ENCODE assay signal across 25 cellular contexts in the genomic region with DNA sequence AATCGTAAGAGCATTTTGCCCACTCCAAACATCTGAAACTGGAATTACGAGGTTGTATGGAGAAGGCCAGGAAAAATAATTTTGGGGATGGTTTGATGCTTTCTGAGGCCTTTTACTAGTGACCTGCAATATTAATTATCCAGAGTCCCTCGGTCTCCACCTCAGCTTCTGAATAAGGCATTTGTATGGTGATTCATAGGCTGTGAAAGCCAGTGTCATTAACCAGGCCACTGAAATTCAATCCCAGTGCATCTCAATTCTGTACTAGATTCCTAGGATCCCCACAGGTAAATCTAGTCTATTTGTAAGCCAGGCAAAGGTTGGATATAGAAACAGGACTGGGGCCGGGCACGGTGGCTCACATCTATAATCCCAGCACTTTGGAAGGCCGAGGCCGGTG.
"Had no signal": no experiment of that assay in that cellular context is flagged by ENCODE, and none has a peak within 500 bp of the region (broad histone marks: within the 10 kb centered on the region; RNA-seq: fewer than 3 reads in every experiment).

No MANE protein-coding gene starts in this region.

- H3K36me3 Mint-ChIP-seq: mesothelial cell of epicardium; naive B cell; natural killer cell treated with Interleukin-12 subunit alpha and Interleukin-12 subunit beta and Interleukin-15 and Interleukin-18, amount 100 ng/mL, for 72 hours; stimulated activated naive B cell treated with anti-CD40 and anti-IgM and Interleukin-4, amounts not matched to agents 10 μg/mL and 1 μg/mL and 100 μg/mL, for 72 hours had no signal

- H3K27ac Mint-ChIP-seq: effector memory CD8-positive, alpha-beta T cell; mesothelial cell of epicardium; stimulated activated naive CD8-positive, alpha-beta T cell treated with anti-CD3 and anti-CD28 coated beads, Interleukin-15, Interleukin-2, amounts not matched to agents 100 ng/mL and 50 ng/mL, for 24 hours had no signal

- H3K4me3 ChIP-seq: esophagus squamous epithelium, mucosa of descending colon, pancreas, right lobe of liver, thoracic aorta, tibial nerve, upper lobe of left lung had no signal

- H3K27me3 Mint-ChIP-seq: effector memory CD8-positive, alpha-beta T cell; natural killer cell treated with Interleukin-12 subunit alpha and Interleukin-12 subunit beta and Interleukin-15 and Interleukin-18, amount 100 ng/mL, for 72 hours; stimulated activated naive CD8-positive, alpha-beta T cell treated with anti-CD3 and anti-CD28 coated beads, Interleukin-15, Interleukin-2, amounts not matched to agents 100 ng/mL and 50 ng/mL, for 24 hours had no signal

- ATAC-seq: effector memory CD8-positive, alpha-beta T cell; left lobe of liver; mucosa of descending colon; natural killer cell treated with Interleukin-12 subunit alpha and Interleukin-12 subunit beta and Interleukin-15 and Interleukin-18, amount 100 ng/mL, for 72 hours; pancreas; right lobe of liver; stimulated activated naive B cell treated with anti-CD40 and anti-IgM and Interleukin-4, amounts not matched to agents 10 μg/mL and 1 μg/mL and 100 μg/mL, for 72 hours had no signal

- H3K4me1 Mint-ChIP-seq: mesothelial cell of epicardium; naive B cell; neural crest cell; stimulated activated naive B cell treated with anti-CD40 and anti-IgM and Interleukin-4, amounts not matched to agents 10 μg/mL and 1 μg/mL and 100 μg/mL, for 72 hours had no signal

- H3K27ac ChIP-seq: esophagus squamous epithelium, neutrophil, pancreas, right lobe of liver, thoracic aorta, tibial nerve, upper lobe of left lung had no signal

- H3K9me3 Mint-ChIP-seq: effector memory CD8-positive, alpha-beta T cell; natural killer cell treated with Interleukin-12 subunit alpha and Interleukin-12 subunit beta and Interleukin-15 and Interleukin-18, amount 100 ng/mL, for 72 hours; neural crest cell; stimulated activated naive B cell treated with anti-CD40 and anti-IgM and Interleukin-4, amounts not matched to agents 10 μg/mL and 1 μg/mL and 100 μg/mL, for 72 hours; stimulated activated naive CD8-positive, alpha-beta T cell treated with anti-CD3 and anti-CD28 coated beads, Interleukin-15, Interleukin-2, amounts not matched to agents 100 ng/mL and 50 ng/mL, for 24 hours had no signal

- H3K4me1 ChIP-seq: esophagus squamous epithelium, pancreas, right lobe of liver, tibial nerve, upper lobe of left lung had no signal

- H3K9me3 ChIP-seq: esophagus squamous epithelium, mucosa of descending colon, neutrophil, pancreas, right lobe of liver, thoracic aorta, tibial nerve, upper lobe of left lung had no signal

- H3K36me3 ChIP-seq: esophagus squamous epithelium, neutrophil, pancreas, right lobe of liver, thoracic aorta, tibial nerve, upper lobe of left lung had no signal

- DNase-seq: cortex of kidney; effector memory CD8-positive, alpha-beta T cell; erythroblast; esophagus squamous epithelium; foreskin melanocyte; glutamatergic neuron; hypothalamus; mesenchymal stem cell; mucosa of descending colon; naive B cell; pancreas; right lobe of liver; small intestine; stimulated activated CD4-positive, alpha-beta T cell treated with anti-CD3 and anti-CD28 coated beads, Interleukin-15, amount 100 ng/mL, for 24 hours; stimulated activated CD4-positive, alpha-beta T cell treated with anti-CD3 and anti-CD28 coated beads, Interleukin-2, amount 100 ng/mL, for 48 hours; stimulated activated naive B cell treated with anti-CD40 and anti-IgM and Interleukin-4, amounts not matched to agents 10 μg/mL and 1 μg/mL and 100 μg/mL, for 72 hours; upper lobe of left lung had no signal

- H3K4me3 Mint-ChIP-seq: effector memory CD8-positive, alpha-beta T cell; mesothelial cell of epicardium; naive B cell; natural killer cell treated with Interleukin-12 subunit alpha and Interleukin-12 subunit beta and Interleukin-15 and Interleukin-18, amount 100 ng/mL, for 72 hours; neural crest cell; stimulated activated naive B cell treated with anti-CD40 and anti-IgM and Interleukin-4, amounts not matched to agents 10 μg/mL and 1 μg/mL and 100 μg/mL, for 72 hours; stimulated activated naive CD8-positive, alpha-beta T cell treated with anti-CD3 and anti-CD28 coated beads, Interleukin-15, Interleukin-2, amounts not matched to agents 100 ng/mL and 50 ng/mL, for 24 hours had no signal

- H3K27me3 ChIP-seq: esophagus squamous epithelium, neutrophil, pancreas, right lobe of liver, tibial nerve, upper lobe of left lung had no signal
